In the genomic region with DNA sequence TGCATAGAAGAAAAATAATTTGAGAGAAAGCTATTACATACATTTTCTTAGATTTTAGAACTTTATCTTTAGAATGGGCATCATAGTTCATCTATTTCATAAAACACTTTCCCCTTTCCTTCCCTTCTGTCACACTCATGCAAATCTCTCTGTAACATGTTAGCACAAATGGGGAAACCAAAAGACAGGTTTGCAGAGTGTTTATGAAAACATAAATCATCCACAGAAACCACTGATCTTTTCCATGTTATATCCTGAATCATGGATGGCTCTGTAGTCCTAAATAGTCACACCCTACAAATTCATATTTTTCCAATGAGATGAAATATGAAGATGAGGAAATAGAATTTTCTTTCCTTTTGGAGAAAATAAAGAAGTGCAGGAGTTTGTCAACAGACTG, we compare ENCODE assay signal across 1 cellular context.
TF ChIP-seq lines count a peak whose summit lies in the region.

No MANE protein-coding gene starts in this region.

TF ChIP-seq in IMR-90, 13 proteins besides CTCF, POLR2A, EP300 and RAD21:
- no peak for TF ChIP-seq USF2 (IDR thresholded peaks at IDR 0.05; ENCODE audit: low read depth, low read length)
- TF ChIP-seq MAFK (IDR thresholded peaks at IDR 0.05; ENCODE audit: low read depth, low read length) = no peak
- TF ChIP-seq BHLHE40 (IDR thresholded peaks at IDR 0.05; ENCODE audit: low read depth, low read length) = no peak
- TF ChIP-seq RFX5 (IDR thresholded peaks at IDR 0.05; ENCODE audit: low read depth, low read length) = no peak
- TF ChIP-seq SMC3 (IDR thresholded peaks at IDR 0.05; ENCODE audit: low read depth, low read length) = no peak
- TF ChIP-seq, protein P1, sequence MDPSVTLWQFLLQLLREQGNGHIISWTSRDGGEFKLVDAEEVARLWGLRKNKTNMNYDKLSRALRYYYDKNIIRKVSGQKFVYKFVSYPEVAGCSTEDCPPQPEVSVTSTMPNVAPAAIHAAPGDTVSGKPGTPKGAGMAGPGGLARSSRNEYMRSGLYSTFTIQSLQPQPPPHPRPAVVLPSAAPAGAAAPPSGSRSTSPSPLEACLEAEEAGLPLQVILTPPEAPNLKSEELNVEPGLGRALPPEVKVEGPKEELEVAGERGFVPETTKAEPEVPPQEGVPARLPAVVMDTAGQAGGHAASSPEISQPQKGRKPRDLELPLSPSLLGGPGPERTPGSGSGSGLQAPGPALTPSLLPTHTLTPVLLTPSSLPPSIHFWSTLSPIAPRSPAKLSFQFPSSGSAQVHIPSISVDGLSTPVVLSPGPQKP (IDR thresholded peaks at IDR 0.05; ENCODE audit: borderline replicate concordance, low read depth, low read length) = no peak
- TF ChIP-seq MXI1 (IDR thresholded peaks at IDR 0.05; ENCODE audit: borderline replicate concordance, low read depth, low read length) = no peak
- TF ChIP-seq RCOR1 (IDR thresholded peaks at IDR 0.05; ENCODE audit: insufficient replicate concordance, low read length) = no peak
- TF ChIP-seq MAZ (IDR thresholded peaks at IDR 0.05; ENCODE audit: borderline replicate concordance, low read depth, low read length) = no peak
- TF ChIP-seq CEBPB (IDR thresholded peaks at IDR 0.05; ENCODE audit: low read depth, low read length) = no peak
- no peak for TF ChIP-seq CHD1 (IDR thresholded peaks at IDR 0.05; ENCODE audit: low read depth, low read length)
